13 cellular contexts compared by ENCODE assay signal in the genomic region with DNA sequence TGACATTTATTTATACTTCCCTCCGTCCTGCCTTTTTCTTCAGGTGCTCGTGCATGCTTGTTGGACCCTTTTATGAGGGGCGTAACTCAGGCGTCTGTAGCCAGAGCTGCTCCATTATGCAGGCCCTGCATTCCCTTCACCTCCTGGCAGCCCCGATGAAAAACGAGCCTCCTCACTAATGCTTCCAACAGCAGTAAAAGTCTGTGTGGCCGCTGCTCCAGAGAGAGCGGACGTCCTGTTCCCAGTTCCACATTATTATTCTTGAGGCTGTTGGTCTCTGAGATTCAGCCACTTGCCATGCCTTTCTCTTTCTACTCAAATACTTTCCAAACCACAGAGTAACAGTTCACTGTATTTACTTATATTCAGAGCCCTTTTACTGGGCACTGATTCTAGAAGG.
A peak's percentile ranks its signal among the peaks of the same experiment; 100 is the strongest.
DNase-seq lines count a peak whose midpoint lies in the region; ATAC-seq and TF ChIP-seq lines count a peak whose summit lies in the region.
"Had no signal": no experiment of that assay in that cellular context is flagged by ENCODE, and none has a peak within 500 bp of the region (broad histone marks: within the 10 kb centered on the region; RNA-seq: fewer than 3 reads in every experiment).

No MANE protein-coding gene starts in this region.

- H3K36me3 ChIP-seq in osteoblast (ENCODE audit: insufficient read depth, low read length) (no peaks in the 10 kb centered on the region), aorta (ENCODE audit: control insufficient read depth in 1 of 2, insufficient read depth in 2 of 2, low read length in 1 of 2) (no peaks in the 10 kb centered on the region)
- H3K36me3 ChIP-seq: adrenal gland, BE2C, neural progenitor cell had no signal

- intact Hi-C loops in aorta (cut with DNase I): no loop called here

- no peaks in the 10 kb centered on the region for H3K27me3 ChIP-seq in osteoblast (ENCODE audit: insufficient read depth, low read length)
- no peaks in the 10 kb centered on the region for H3K27me3 ChIP-seq in aorta (ENCODE audit: control insufficient read depth in 1 of 2, insufficient read depth in 2 of 2, low read length in 1 of 2)
- H3K27me3 ChIP-seq: adrenal gland, BE2C, neural progenitor cell had no signal

- TF ChIP-seq CTCF in osteoblast (IDR thresholded peaks at IDR 0.05; ENCODE audit: extremely low read depth, low read depth, low read length) (no peak), GM10248 (IDR thresholded peaks at IDR 0.05; ENCODE audit: control extremely low read depth, extremely low read depth, low read depth, missing control alignments) (no peak)

- H3K4me3 Mint-ChIP-seq in stimulated activated naive CD8-positive, alpha-beta T cell treated with anti-CD3 and anti-CD28 coated beads, Interleukin-15, Interleukin-2, amounts not matched to agents 100 ng/mL and 50 ng/mL, for 24 hours: no peak overlapping the region
- H3K4me3 Mint-ChIP-seq: neural progenitor cell had no signal

- H3K27me3 Mint-ChIP-seq in stimulated activated naive CD8-positive, alpha-beta T cell treated with anti-CD3 and anti-CD28 coated beads, Interleukin-15, Interleukin-2, amounts not matched to agents 100 ng/mL and 50 ng/mL, for 24 hours: no peaks in the 10 kb centered on the region

- H3K79me2 ChIP-seq in osteoblast (ENCODE audit: insufficient read depth, low read length): no peaks in the 10 kb centered on the region

- H3K27ac Mint-ChIP-seq in stimulated activated naive CD8-positive, alpha-beta T cell treated with anti-CD3 and anti-CD28 coated beads, Interleukin-15, Interleukin-2, amounts not matched to agents 100 ng/mL and 50 ng/mL, for 24 hours: peak overlapping the region; percentile 33
- H3K27ac Mint-ChIP-seq: neural progenitor cell had no signal

- H3K4me1 ChIP-seq in osteoblast (ENCODE audit: insufficient read depth, low read length) (peaks cover 3% of the 10 kb centered on the region), aorta (ENCODE audit: control insufficient read depth in 1 of 2, insufficient read depth in 2 of 2, low read length in 2 of 2) (no peaks in the 10 kb centered on the region)
- H3K4me1 ChIP-seq: BE2C had no signal

- H3K4me3 ChIP-seq in osteoblast (ENCODE audit: insufficient read depth, low read length) (no peak overlapping the region), aorta (ENCODE audit: low read length in 2 of 2) (no peak overlapping the region)
- H3K4me3 ChIP-seq: adrenal gland, neural progenitor cell had no signal

- H3K4me2 ChIP-seq in osteoblast (ENCODE audit: insufficient read depth, low read length): no peak overlapping the region
- H3K4me2 ChIP-seq: neural progenitor cell had no signal

- no peaks in the 10 kb centered on the region for H4K20me1 ChIP-seq in osteoblast (ENCODE audit: insufficient read depth, low read length)

- 24 to 25% methylated on average over 9 of the region's 9 CpGs for WGBS in aorta, 2 donors

- POLR2A ChIA-PET in GM10248 (lab: Yijun Ruan, JAX): no interaction called here

- H3K27ac ChIP-seq in osteoblast (ENCODE audit: low read depth, low read length): no peak overlapping the region
- H3K27ac ChIP-seq in aorta (ENCODE audit: low read depth in 1 of 2, low read length in 2 of 2): no peak overlapping the region
- H3K27ac ChIP-seq: neural progenitor cell had no signal

- peaks cover 9% of the 10 kb centered on the region for H3K4me1 Mint-ChIP-seq in stimulated activated naive CD8-positive, alpha-beta T cell treated with anti-CD3 and anti-CD28 coated beads, Interleukin-15, Interleukin-2, amounts not matched to agents 100 ng/mL and 50 ng/mL, for 24 hours (ENCODE audit: low read depth)

- H3K9me3 ChIP-seq in osteoblast (ENCODE audit: low read depth, low read length): no peaks in the 10 kb centered on the region
- H3K9me3 ChIP-seq in aorta (ENCODE audit: control insufficient read depth, low read length): no peaks in the 10 kb centered on the region
- H3K9me3 ChIP-seq: adrenal gland, BE2C had no signal

- ATAC-seq in stimulated activated naive CD8-positive, alpha-beta T cell treated with anti-CD3 and anti-CD28 coated beads, Interleukin-15, Interleukin-2, amounts not matched to agents 100 U/mL and 50 U/mL, for 24 hours: no peak
- peak; percentile 58 for ATAC-seq in aorta (ENCODE audit: low FRiP score)

- no peaks in the 10 kb centered on the region for H3K36me3 Mint-ChIP-seq in stimulated activated naive CD8-positive, alpha-beta T cell treated with anti-CD3 and anti-CD28 coated beads, Interleukin-15, Interleukin-2, amounts not matched to agents 100 ng/mL and 50 ng/mL, for 24 hours (ENCODE audit: low read depth)

- no peak for DNase-seq in stimulated activated naive CD8-positive, alpha-beta T cell treated with anti-CD3 and anti-CD28 coated beads, Interleukin-15, Interleukin-2, amounts not matched to agents 100 U/mL and 50 U/mL, for 24 hours
- DNase-seq in ecto neural progenitor cell (ENCODE audit: low spot score) (peak; percentile 23), osteoblast (ENCODE audit: insufficient read length, low spot score, missing footprints) (no peak), aorta (no peak), activated gamma-delta T cell treated with Interleukin-2 at 50 U/mL for 16 hours (no peak), GM10248 (ENCODE audit: extremely low spot score) (no peak), mesenteric fat pad (ENCODE audit: low spot score) (no peak)
- DNase-seq: adrenal gland, BE2C, GOT3, MV-4-11 had no signal

- H3K9me3 Mint-ChIP-seq in stimulated activated naive CD8-positive, alpha-beta T cell treated with anti-CD3 and anti-CD28 coated beads, Interleukin-15, Interleukin-2, amounts not matched to agents 100 ng/mL and 50 ng/mL, for 24 hours: no peaks in the 10 kb centered on the region
- H3K9me3 Mint-ChIP-seq: neural progenitor cell had no signal

- peak overlapping the region; percentile 73 for H2AFZ ChIP-seq in osteoblast (ENCODE audit: low read length)
- H2AFZ ChIP-seq: neural progenitor cell had no signal

- CTCF ChIA-PET in GM10248 (lab: Yijun Ruan, JAX): interaction anchor here (1.5 kb wide), 1 partner anchor 9 kb away, joined by 5 read pairs; no protein-coding TSS in a partner anchor
